ENCODE assay signal across 29 cellular contexts in genomic region chr7:109696723-109697122, GRCh38.
"Had no signal": no experiment of that assay in that cellular context is flagged by ENCODE, and none has a peak within 500 bp of the region (broad histone marks: within the 10 kb centered on the region; RNA-seq: fewer than 3 reads in every experiment).

No MANE protein-coding gene starts in this region.

- ATAC-seq: activated CD4-positive, alpha-beta T cell treated with anti-CD3 and anti-CD28 coated beads for 36 hours; activated CD8-positive, alpha-beta memory T cell treated with anti-CD3 and anti-CD28 coated beads, Interleukin-2, amount 10 ng/mL, durations not matched to agents 7 days and 5 days; activated CD8-positive, alpha-beta T cell treated with anti-CD3 and anti-CD28 coated beads, Interleukin-2, amount 10 ng/mL, durations not matched to agents 7 days and 5 days; activated naive CD8-positive, alpha-beta T cell treated with anti-CD3 and anti-CD28 coated beads, Interleukin-2, amount 50 U/mL, for 24 hours; body of pancreas; effector memory CD8-positive, alpha-beta T cell; gastroesophageal sphincter; heart right ventricle had no signal

- H3K4me2 ChIP-seq: hepatocyte had no signal

- H3K79me2 ChIP-seq: hepatocyte had no signal

- H2AFZ ChIP-seq: hepatocyte had no signal

- H3K9me3 ChIP-seq: adrenal gland, body of pancreas had no signal

- H3K4me3 ChIP-seq: adrenal gland, body of pancreas, esophagus muscularis mucosa, gastroesophageal sphincter, heart right ventricle, hepatocyte had no signal

- H3K27me3 ChIP-seq: adrenal gland, body of pancreas, esophagus muscularis mucosa, gastroesophageal sphincter, heart right ventricle, hepatocyte had no signal

- H3K27ac ChIP-seq: adrenal gland, body of pancreas, esophagus muscularis mucosa, gastroesophageal sphincter, heart right ventricle, hepatocyte had no signal

- H3K4me1 ChIP-seq: adrenal gland, body of pancreas, esophagus muscularis mucosa, gastroesophageal sphincter, heart right ventricle had no signal

- H3K36me3 ChIP-seq: adrenal gland, esophagus muscularis mucosa, gastroesophageal sphincter, heart right ventricle had no signal

- DNase-seq: activated CD4-positive, alpha-beta memory T cell treated with anti-CD3 and anti-CD28 coated beads for 36 hours; activated CD4-positive, alpha-beta T cell treated with anti-CD3 and anti-CD28 coated beads for 36 hours; activated CD4-positive, alpha-beta T cell treated with anti-CD3 and anti-CD28 coated beads, Interleukin-2, amount 10 ng/mL, durations not matched to agents 24 days and 14 days; activated CD4-positive, CD25-positive, alpha-beta regulatory T cell; activated CD4-positive, CD25-positive, alpha-beta regulatory T cell treated with anti-CD3 and anti-CD28 coated beads, Interleukin-2, amount 50 U/mL, for 72 hours; activated CD8-positive, alpha-beta memory T cell treated with anti-CD3 and anti-CD28 coated beads, Interleukin-2, amount 10 ng/mL, durations not matched to agents 7 days and 5 days; activated CD8-positive, alpha-beta memory T cell treated with anti-CD3 and anti-CD28 coated beads, Interleukin-2, amount 50 U/mL, for 4 hours; activated CD8-positive, alpha-beta T cell treated with anti-CD3 and anti-CD28 coated beads, Interleukin-2, amount 10 ng/mL, durations not matched to agents 7 days and 5 days; activated effector memory CD4-positive, alpha-beta T cell treated with anti-CD3 and anti-CD28 coated beads, Interleukin-2, amount 50 U/mL, for 16 hours; activated naive CD4-positive, alpha-beta T cell treated with anti-CD3 and anti-CD28 coated beads for 36 hours; activated naive CD8-positive, alpha-beta T cell treated with anti-CD3 and anti-CD28 coated beads for 36 hours; activated naive CD8-positive, alpha-beta T cell treated with anti-CD3 and anti-CD28 coated beads, Interleukin-2, amount 50 U/mL, for 24 hours; activated T-cell treated with anti-CD3 and anti-CD28 coated beads, Interleukin-2, amount 50 U/mL, for 1 hour; activated T-cell treated with anti-CD3 and anti-CD28 coated beads, Interleukin-2, amount 50 U/mL, for 48 hours; adrenal gland; amygdala; aorta; body of pancreas; caudate nucleus; cortex of kidney; dermis blood vessel endothelial cell; effector CD4-positive, alpha-beta T cell; effector memory CD8-positive, alpha-beta T cell; erythroblast; heart right ventricle; T-helper 2 cell had no signal
